Comparison of ENCODE assay signal across 12 cellular contexts in genomic region chr12:13222076-13222475, GRCh38. TPM values are rescaled to one million over a fixed set of nuclear protein-coding genes. Genes with fewer than 3 reads are reported as not detected.
DNase-seq lines count a peak whose midpoint lies in the region; ATAC-seq and TF ChIP-seq lines count a peak whose summit lies in the region.
"Had no signal": no experiment of that assay in that cellular context is flagged by ENCODE, and none has a peak within 500 bp of the region (broad histone marks: within the 10 kb centered on the region; RNA-seq: fewer than 3 reads in every experiment).

No MANE protein-coding gene starts in this region.

- peaks cover 6% of the 10 kb centered on the region for H3K4me1 ChIP-seq in mucosa of descending colon (ENCODE audit: low read depth)

- H3K27ac ChIP-seq in epithelial cell of prostate = peak overlapping the region; percentile 78

- no peak; the same call in 1 of the 2 replicates for TF ChIP-seq RAD21 in Ishikawa (IDR thresholded peaks at IDR 0.05; ENCODE audit: low read depth)

- no peak; the same call in 1 of the 2 replicates for TF ChIP-seq EP300 in Ishikawa (IDR thresholded peaks at IDR 0.05; ENCODE audit: borderline replicate concordance)

- no peak overlapping the region for H3K4me3 ChIP-seq in mucosa of descending colon

- DNase-seq in AG20443 (ENCODE audit: low spot score) (peak; percentile 22), epithelial cell of prostate (ENCODE audit: low read depth, low spot score) (no peak), mucosa of descending colon (peak; percentile 85 to 88 (median 86)), GDM1 (lab: John Stamatoyannopoulos, UW) (no peak)
- DNase-seq in activated CD4-positive, CD25-positive, alpha-beta regulatory T cell (lab: John Stamatoyannopoulos, UW) = no peak
- DNase-seq: activated CD8-positive, alpha-beta T cell treated with anti-CD3 and anti-CD28 coated beads for 36 hours; activated gamma-delta T cell treated with Interleukin-2 at 50 U/mL for 16 hours; brain microvascular endothelial cell had no signal

- no peaks in the 10 kb centered on the region for H3K9me3 ChIP-seq in mucosa of descending colon

- H3K36me3 ChIP-seq in mucosa of descending colon (ENCODE audit: low read depth) = no peaks in the 10 kb centered on the region

- intact Hi-C loops in mucosa of descending colon (cut with DNase I, micrococcal nuclease) = loop anchor here in 1 of 2 donors (10.0 kb wide), 1 partner anchor 307 kb away; no protein-coding TSS in a partner anchor

- ATAC-seq in mucosa of descending colon (peak; percentile 95), GM21526 (IDR thresholded peaks at IDR 0.05; ENCODE audit: low FRiP score, unreplicated experiment) (no peak), GM21515 (IDR thresholded peaks at IDR 0.05; ENCODE audit: unreplicated experiment) (no peak)
- ATAC-seq: activated CD8-positive, alpha-beta T cell treated with anti-CD3 and anti-CD28 coated beads for 36 hours; stimulated activated effector memory CD8-positive, alpha-beta T cell treated with anti-CD3 and anti-CD28 coated beads, Interleukin-12 subunit alpha, Interleukin-12 subunit beta, amount 100 ng/mL, for 72 hours had no signal

- TF ChIP-seq CTCF in mucosa of descending colon (IDR thresholded peaks at IDR 0.05) = no peak

TF ChIP-seq in Ishikawa, 13 proteins besides CTCF, POLR2A, EP300 and RAD21:
- TF ChIP-seq, protein P1, sequence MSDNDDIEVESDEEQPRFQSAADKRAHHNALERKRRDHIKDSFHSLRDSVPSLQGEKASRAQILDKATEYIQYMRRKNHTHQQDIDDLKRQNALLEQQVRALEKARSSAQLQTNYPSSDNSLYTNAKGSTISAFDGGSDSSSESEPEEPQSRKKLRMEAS (IDR thresholded peaks at IDR 0.05) = no peak
- TF ChIP-seq TCF12 (IDR thresholded peaks at IDR 0.05; ENCODE audit: low read depth) = 0 out of 2 replicates have a peak, but pooled peaks have one; percentile 50
- TF ChIP-seq TEAD4 (IDR thresholded peaks at IDR 0.05) = no peak
- 0 out of 2 replicates have a peak, but pooled peaks have one; percentile 27 for TF ChIP-seq EGR1 (IDR thresholded peaks at IDR 0.05)
- TF ChIP-seq NFIC (IDR thresholded peaks at IDR 0.05) = peak; percentile 85
- peak; percentile 58; the same call in 1 of the 2 replicates for TF ChIP-seq ZBTB7A (IDR thresholded peaks at IDR 0.05; ENCODE audit: low read depth)

RNA-seq across cellular contexts. Expression of gene EMP1, which starts 25.6 kb away (rescaled TPM):
- 100 to 1,000 TPM; 245 to 680 (median 667) TPM for total RNA-seq in mucosa of descending colon

Comparison
In these comparisons a context has a peak if more than half of its experiments do, and no peak if none do; other contexts are left out.
1. DNase-seq: peak in AG20443 (single experiment) and mucosa of descending colon (3 of 3); none in epithelial cell of prostate (single experiment), activated CD4-positive, CD25-positive, alpha-beta regulatory T cell (0 of 4) and GDM1 (single experiment).